Comparison of ENCODE assay signal across 14 cellular contexts in genomic region chrX:81528041-81528440, GRCh38.
"Had no signal": no experiment of that assay in that cellular context is flagged by ENCODE, and none has a peak within 500 bp of the region (broad histone marks: within the 10 kb centered on the region; RNA-seq: fewer than 3 reads in every experiment).

No MANE protein-coding gene starts in this region.

- DNase-seq: dorsolateral prefrontal cortex; effector CD4-positive, alpha-beta T cell; hypothalamus; immature natural killer cell; left ventricle myocardium superior; lower lobe of right lung; pancreas; right lobe of liver; small intestine; stimulated activated CD4-positive, alpha-beta T cell treated with anti-CD3 and anti-CD28 coated beads, Interleukin-15, amount 100 ng/mL, for 24 hours; stimulated activated CD4-positive, alpha-beta T cell treated with anti-CD3 and anti-CD28 coated beads, Interleukin-2, amount 100 ng/mL, for 48 hours; stimulated activated naive B cell treated with anti-CD40 and anti-IgM and Interleukin-4, amounts not matched to agents 10 μg/mL and 1 μg/mL and 100 μg/mL, for 72 hours; upper lobe of left lung had no signal

- ATAC-seq: left ventricle myocardium superior; lower lobe of right lung; natural killer cell treated with Interleukin-12 subunit alpha and Interleukin-12 subunit beta and Interleukin-15 and Interleukin-18, amount 100 ng/mL, for 72 hours; pancreas; right lobe of liver; stimulated activated naive B cell treated with anti-CD40 and anti-IgM and Interleukin-4, amounts not matched to agents 10 μg/mL and 1 μg/mL and 100 μg/mL, for 72 hours had no signal
